21 cellular contexts compared by ENCODE assay signal in the genomic region with DNA sequence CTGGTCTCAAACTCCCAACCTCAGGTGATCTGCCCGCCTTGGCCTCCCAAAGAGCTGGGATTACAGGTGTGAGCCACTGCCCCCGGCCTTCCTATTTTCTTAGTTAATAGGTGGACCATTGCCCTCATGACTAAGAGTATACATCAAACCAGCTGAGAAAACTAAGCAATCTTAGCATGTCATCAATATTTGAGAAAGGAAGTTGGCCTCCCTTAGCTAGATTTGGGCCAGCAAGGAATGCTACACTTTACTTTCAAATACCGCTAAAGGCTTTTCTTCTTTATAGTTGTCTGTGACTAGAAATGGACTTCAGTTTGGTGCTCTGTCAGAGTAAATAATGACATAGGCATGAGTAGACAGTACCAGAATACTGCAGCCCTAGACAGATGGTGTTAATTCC.
DNase-seq lines count a peak whose midpoint lies in the region; ATAC-seq and TF ChIP-seq lines count a peak whose summit lies in the region.
"Had no signal": no experiment of that assay in that cellular context is flagged by ENCODE, and none has a peak within 500 bp of the region (broad histone marks: within the 10 kb centered on the region; RNA-seq: fewer than 3 reads in every experiment).

No MANE protein-coding gene starts in this region.

- no peak overlapping the region for H3K9ac ChIP-seq in SK-N-MC (ENCODE audit: insufficient read length)
- H3K9ac ChIP-seq: BLaER1 had no signal

- peak; percentile 4 for DNase-seq in DMS53 treated with DMSO at 0.1 percent for 48 hours (lab: John Stamatoyannopoulos, UW; ENCODE audit: unreplicated experiment)
- no peak for DNase-seq in SK-N-MC (ENCODE audit: low read depth, low spot score)
- no peak for DNase-seq in epithelial cell of prostate (ENCODE audit: low read depth, low spot score)
- DNase-seq in prostate gland (ENCODE audit: low spot score): peak; percentile 18
- DNase-seq in body of pancreas: no peak
- DNase-seq in COLO829 (ENCODE audit: low spot score): no peak
- no peak for DNase-seq in activated naive CD4-positive, alpha-beta T cell treated with anti-CD3 and anti-CD28 coated beads for 36 hours
- no peak for DNase-seq in WTC11 (ENCODE audit: low spot score)
- DNase-seq: Calu3; CD4-positive, alpha-beta T cell; CD8-positive, alpha-beta memory T cell; COR-L47; DMS153; DMS79 treated with DMSO at 0.1 percent for 48 hours; GF-D8; GOT3; HFFc6 had no signal

- H3K9me3 ChIP-seq in SK-N-MC (ENCODE audit: low read depth, low read length): no peaks in the 10 kb centered on the region
- no peaks in the 10 kb centered on the region for H3K9me3 ChIP-seq in prostate gland
- H3K9me3 ChIP-seq in body of pancreas: no peaks in the 10 kb centered on the region
- H3K9me3 ChIP-seq: BLaER1, HAP-1 had no signal

- H3K27ac ChIP-seq in SK-N-MC (0 out of 2 replicates have a peak overlapping the region, but pooled peaks have one; percentile 10), epithelial cell of prostate (peak overlapping the region; percentile 24), prostate gland (no peak overlapping the region), body of pancreas (no peak overlapping the region)
- H3K27ac ChIP-seq: BLaER1, C4-2B had no signal

- no peaks in the 10 kb centered on the region for H3K27me3 Mint-ChIP-seq in activated naive CD4-positive, alpha-beta T cell treated with anti-CD3 and anti-CD28 coated beads for 36 hours (ENCODE audit: low read depth)
- no peaks in the 10 kb centered on the region for H3K27me3 Mint-ChIP-seq in WTC11 (ENCODE audit: low read depth)

- TF ChIP-seq CTCF in prostate gland (IDR thresholded peaks at IDR 0.05): no peak
- TF ChIP-seq CTCF in body of pancreas (IDR thresholded peaks at IDR 0.05): no peak
- TF ChIP-seq CTCF in WTC11 (IDR thresholded peaks at IDR 0.05): no peak

- ATAC-seq in body of pancreas (no peak), WTC11 (no peak)

- H3K27ac Mint-ChIP-seq in activated naive CD4-positive, alpha-beta T cell treated with anti-CD3 and anti-CD28 coated beads for 36 hours: no peak overlapping the region
- H3K27ac Mint-ChIP-seq in WTC11: no peak overlapping the region
- H3K27ac Mint-ChIP-seq: B cell; CD4-positive, alpha-beta T cell; CD8-positive, alpha-beta memory T cell; HFFc6 had no signal

- H3K4me3 ChIP-seq in SK-N-MC (no peak overlapping the region), prostate gland (no peak overlapping the region), body of pancreas (no peak overlapping the region)
- H3K4me3 ChIP-seq: BLaER1, HAP-1 had no signal

- no peak overlapping the region for H3K4me3 Mint-ChIP-seq in activated naive CD4-positive, alpha-beta T cell treated with anti-CD3 and anti-CD28 coated beads for 36 hours
- no peak overlapping the region for H3K4me3 Mint-ChIP-seq in WTC11
- H3K4me3 Mint-ChIP-seq: B cell; CD4-positive, alpha-beta T cell; CD8-positive, alpha-beta memory T cell; HFFc6 had no signal

- intact Hi-C loops in prostate gland (cut with DNase I) (no loop called here), body of pancreas (cut with DNase I) (no loop called here)
- intact Hi-C loops in activated naive CD4-positive, alpha-beta T cell treated with anti-CD3 and anti-CD28 coated beads for 36 hours (cut with micrococcal nuclease): loop anchor here (5.0 kb wide), 1 partner anchor 935 kb away; no protein-coding TSS in a partner anchor

- H3K27me3 ChIP-seq in prostate gland (replicated peaks; ENCODE audit: insufficient read depth) (no peaks in the 10 kb centered on the region), body of pancreas (no peaks in the 10 kb centered on the region)
- H3K27me3 ChIP-seq: BLaER1 had no signal

- POLR2A ChIA-PET in WTC11 (lab: Charles Lee): no interaction called here

- H3K9me3 Mint-ChIP-seq in activated naive CD4-positive, alpha-beta T cell treated with anti-CD3 and anti-CD28 coated beads for 36 hours: no peaks in the 10 kb centered on the region
- no peaks in the 10 kb centered on the region for H3K9me3 Mint-ChIP-seq in WTC11
- H3K9me3 Mint-ChIP-seq: CD4-positive, alpha-beta T cell; CD8-positive, alpha-beta memory T cell; HFFc6 had no signal

- H3K36me3 ChIP-seq in SK-N-MC (ENCODE audit: insufficient read depth, low read length) (no peaks in the 10 kb centered on the region), prostate gland (no peaks in the 10 kb centered on the region), body of pancreas (replicated peaks in 1 of 2; ENCODE audit: insufficient read depth in 1 of 2, low read depth in 2 of 2) (no peaks in the 10 kb centered on the region)
- H3K36me3 ChIP-seq: BLaER1, HAP-1 had no signal

- CTCF ChIA-PET in activated naive CD4-positive, alpha-beta T cell treated with anti-CD3 and anti-CD28 coated beads for 36 hours (lab: Charles Lee): interaction anchor here (1.1 to 1.2 kb wide), 3 partner anchors 7 to 38 kb away, joined by 3 to 4 read pairs (median 3); no protein-coding TSS in a partner anchor
- CTCF ChIA-PET in WTC11 (lab: Charles Lee): interaction anchor here (1.2 to 1.3 kb wide), 2 partner anchors 9 to 39 kb away, joined by 3 read pairs; no protein-coding TSS in a partner anchor

- no peaks in the 10 kb centered on the region for H3K36me3 Mint-ChIP-seq in activated naive CD4-positive, alpha-beta T cell treated with anti-CD3 and anti-CD28 coated beads for 36 hours (ENCODE audit: low read depth)
- H3K36me3 Mint-ChIP-seq in WTC11: no peaks in the 10 kb centered on the region
- H3K36me3 Mint-ChIP-seq: CD8-positive, alpha-beta memory T cell had no signal

- H3K4me1 ChIP-seq in prostate gland (replicated peaks) (peaks cover 2% of the 10 kb centered on the region), body of pancreas (no peaks in the 10 kb centered on the region)
- H3K4me1 ChIP-seq: BLaER1 had no signal

- no peaks in the 10 kb centered on the region for H3K4me1 Mint-ChIP-seq in activated naive CD4-positive, alpha-beta T cell treated with anti-CD3 and anti-CD28 coated beads for 36 hours (ENCODE audit: low read depth)
- H3K4me1 Mint-ChIP-seq in WTC11: no peaks in the 10 kb centered on the region; the same call in 1 of the 2 replicates
- H3K4me1 Mint-ChIP-seq: B cell; CD8-positive, alpha-beta memory T cell had no signal

- WGBS in prostate gland: 54% methylated on average over 3 of the region's 3 CpGs
- WGBS in body of pancreas, 2 donors: 92 to 95% methylated on average over 3 of the region's 3 CpGs

- TF ChIP-seq POLR2A in prostate gland (IDR thresholded peaks at IDR 0.05) (no peak), body of pancreas (IDR thresholded peaks at IDR 0.05) (no peak)

TF ChIP-seq in WTC11, 78 proteins besides CTCF, POLR2A, EP300 and RAD21 (continues in another document):
- TF ChIP-seq CBFB (CRISPR knock-in tag; IDR thresholded peaks at IDR 0.05; ENCODE audit: low read depth) (no peak), SMAD4 (CRISPR knock-in tag; IDR thresholded peaks at IDR 0.05) (no peak), GABPB1 (CRISPR knock-in tag; IDR thresholded peaks at IDR 0.05) (no peak), ATF1 (CRISPR knock-in tag; IDR thresholded peaks at IDR 0.05) (no peak), IRF2 (CRISPR knock-in tag; IDR thresholded peaks at IDR 0.05; ENCODE audit: borderline replicate concordance, low read depth) (no peak), JAZF1 (CRISPR knock-in tag; IDR thresholded peaks at IDR 0.05) (no peak), PRDM15 (CRISPR knock-in tag; IDR thresholded peaks at IDR 0.05) (no peak)

Comparison
In these comparisons a context has a peak if more than half of its experiments do, and no peak if none do; other contexts are left out.
1. DNase-seq: peak in DMS53 treated with DMSO at 0.1 percent for 48 hours (single experiment) and prostate gland (single experiment); none in SK-N-MC (single experiment), epithelial cell of prostate (single experiment), body of pancreas (0 of 4), COLO829 (single experiment), activated naive CD4-positive, alpha-beta T cell treated with anti-CD3 and anti-CD28 coated beads for 36 hours (single experiment) and WTC11 (single experiment).
2. H3K27ac ChIP-seq: peak in SK-N-MC (single experiment) and epithelial cell of prostate (single experiment); none in prostate gland (0 of 2) and body of pancreas (0 of 4).